ENCODE assay signal across 22 cellular contexts in the genomic region with DNA sequence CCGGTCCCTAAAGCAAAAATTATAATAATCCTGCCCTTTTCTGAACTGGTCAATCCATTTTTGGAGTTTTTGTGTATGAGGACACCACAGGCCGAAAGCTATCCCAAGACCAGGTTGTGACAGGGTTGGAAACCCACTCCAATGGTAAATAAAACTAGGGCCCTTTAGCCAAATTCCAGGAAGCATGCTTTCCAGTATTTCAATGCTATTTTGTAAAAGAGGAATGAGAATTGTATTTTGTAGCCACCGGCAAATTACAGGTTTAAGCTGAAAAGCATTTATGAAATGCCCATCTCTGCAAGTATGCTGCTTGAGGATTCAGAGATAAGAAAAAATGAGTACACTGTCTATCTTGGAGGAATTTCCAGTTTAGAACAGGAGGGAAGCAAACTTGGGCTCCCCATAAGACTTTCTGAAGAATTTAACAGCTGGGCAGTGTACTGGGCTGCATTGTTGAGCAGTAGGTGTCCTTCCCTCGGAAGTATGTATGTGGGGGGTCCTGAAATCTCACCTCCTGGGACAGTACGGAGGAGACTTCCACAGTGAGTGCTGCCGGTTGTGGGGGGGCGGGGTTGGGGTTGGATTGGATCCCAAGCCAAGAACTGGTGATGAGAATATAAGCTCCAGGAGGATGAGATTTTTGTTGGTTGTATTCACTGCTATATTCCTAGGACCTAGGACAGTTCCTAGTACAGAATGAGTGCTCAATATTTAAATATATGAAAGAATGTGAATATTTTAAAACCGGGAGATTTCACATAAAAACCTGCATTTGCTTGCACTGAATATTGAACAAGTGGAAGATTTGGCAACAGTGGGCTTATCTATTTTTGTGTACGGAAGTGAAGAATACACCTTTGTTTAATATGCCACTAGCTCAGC. TPM values are rescaled to one million over a fixed set of nuclear protein-coding genes. Genes with fewer than 3 reads are reported as not detected.
DNase-seq lines count a peak whose midpoint lies in the region; ATAC-seq and TF ChIP-seq lines count a peak whose summit lies in the region.
"Had no signal": no experiment of that assay in that cellular context is flagged by ENCODE, and none has a peak within 500 bp of the region (broad histone marks: within the 10 kb centered on the region; RNA-seq: fewer than 3 reads in every experiment).

No MANE protein-coding gene starts in this region.

- H3K27ac ChIP-seq in SK-N-SH (ENCODE audit: low read depth in 2 of 2, low read length in 1 of 2) (no peak overlapping the region), Karpas-422 (ENCODE audit: low read length) (no peak overlapping the region), neural progenitor cell (no peak overlapping the region)
- H3K27ac ChIP-seq: 22Rv1; BLaER1 treated with 17β-estradiol and CSF1 and Interleukin-3, amounts not matched to agents 10 nM and 100 nM had no signal

- no peaks in the 10 kb centered on the region for H3K9me3 ChIP-seq in SK-N-SH
- H3K9me3 ChIP-seq in Karpas-422 (ENCODE audit: low read length): no peaks in the 10 kb centered on the region
- H3K9me3 ChIP-seq in neural progenitor cell (ENCODE audit: low read depth): no peaks in the 10 kb centered on the region
- H3K9me3 ChIP-seq: BE2C had no signal

- no peak for TF ChIP-seq EP300 in SK-N-SH (IDR thresholded peaks at IDR 0.05; ENCODE audit: borderline replicate concordance in 1 of 2, low read depth in 1 of 2, low read length in 1 of 2)

- no peaks in the 10 kb centered on the region for H3K36me3 Mint-ChIP-seq in neural progenitor cell
- no peaks in the 10 kb centered on the region for H3K36me3 Mint-ChIP-seq in HFFc6 (ENCODE audit: low read depth)
- H3K36me3 Mint-ChIP-seq: CD14-positive monocyte had no signal

- H3K79me2 ChIP-seq in SK-N-SH (ENCODE audit: insufficient read depth) (no peaks in the 10 kb centered on the region), Karpas-422 (ENCODE audit: low read length) (no peaks in the 10 kb centered on the region), neural progenitor cell (ENCODE audit: low read depth) (no peaks in the 10 kb centered on the region)

- H2AFZ ChIP-seq in SK-N-SH (ENCODE audit: low read depth): no peak overlapping the region
- no peak overlapping the region for H2AFZ ChIP-seq in Karpas-422 (ENCODE audit: low read length)
- H2AFZ ChIP-seq in neural progenitor cell (replicated peaks): no peak overlapping the region

- H3K4me3 Mint-ChIP-seq in neural progenitor cell (no peak overlapping the region), HFFc6 (no peak overlapping the region)
- H3K4me3 Mint-ChIP-seq: CD14-positive monocyte; CD4-positive, alpha-beta T cell; CD8-positive, alpha-beta memory T cell; H9 had no signal

- H3K4me2 ChIP-seq in SK-N-SH (no peak overlapping the region), Karpas-422 (ENCODE audit: low read depth, low read length, poor library complexity, severe bottlenecking) (no peak overlapping the region), neural progenitor cell (no peak overlapping the region)
- H3K4me2 ChIP-seq: BLaER1 treated with 17β-estradiol and CSF1 and Interleukin-3, amounts not matched to agents 10 nM and 100 nM had no signal

- H3K4me1 ChIP-seq in SK-N-SH (ENCODE audit: control insufficient read depth in 1 of 2, insufficient read depth in 2 of 2, low read depth in 1 of 2, low read length in 1 of 2) (no peaks in the 10 kb centered on the region), Karpas-422 (ENCODE audit: low read length) (no peaks in the 10 kb centered on the region), neural progenitor cell (no peaks in the 10 kb centered on the region)
- H3K4me1 ChIP-seq: BE2C; BLaER1 treated with 17β-estradiol and CSF1 and Interleukin-3, amounts not matched to agents 10 nM and 100 nM had no signal

- WGBS in SK-N-SH (ENCODE audit: low lambda C conversion rate): 79% methylated on average over 8 of the region's 9 CpGs

- TF ChIP-seq CTCF in SK-N-SH (IDR thresholded peaks at IDR 0.05) (no peak), neural progenitor cell (IDR thresholded peaks at IDR 0.05) (no peak), HFFc6 (IDR thresholded peaks at IDR 0.05) (no peak)

- DNase-seq in SK-N-SH (no peak), Karpas-422 (peak; percentile 37), neural progenitor cell (ENCODE audit: low spot score) (peak; percentile 13), HFFc6 (no peak)
- DNase-seq: ACHN; AML-193; BE2C; CD4-positive, alpha-beta T cell; CD8-positive, alpha-beta memory T cell; DMS 273 treated with DMSO at 0.1 percent for 48 hours; DMS79; EL; GDM1; H9 had no signal

- CTCF ChIA-PET in SK-N-SH (lab: Yijun Ruan, JAX): interaction anchor here (0.6 to 1.0 kb wide), 2 partner anchors 69 to 83 kb away, joined by 3 read pairs; no protein-coding TSS in a partner anchor

- ATAC-seq in SK-N-SH treated with all-trans-retinoic acid at 6 μM for 48 hours (no peak), GM18505 (IDR thresholded peaks at IDR 0.05; ENCODE audit: unreplicated experiment) (no peak), HG02840 (IDR thresholded peaks at IDR 0.05; ENCODE audit: low FRiP score, unreplicated experiment) (no peak)
- ATAC-seq: GM12878, HCT116 had no signal

- no peak for TF ChIP-seq RAD21 in SK-N-SH (IDR thresholded peaks at IDR 0.05; ENCODE audit: low read length)

- H3K9me3 Mint-ChIP-seq in neural progenitor cell: no peaks in the 10 kb centered on the region
- H3K9me3 Mint-ChIP-seq in HFFc6: no peaks in the 10 kb centered on the region
- H3K9me3 Mint-ChIP-seq: CD14-positive monocyte; CD4-positive, alpha-beta T cell; H9 had no signal

- H4K20me1 ChIP-seq in SK-N-SH (ENCODE audit: insufficient read depth): no peaks in the 10 kb centered on the region
- no peaks in the 10 kb centered on the region for H4K20me1 ChIP-seq in Karpas-422 (ENCODE audit: insufficient read depth, low read depth, low read length)
- H4K20me1 ChIP-seq in neural progenitor cell (ENCODE audit: low read depth): no peaks in the 10 kb centered on the region
- H4K20me1 ChIP-seq: BLaER1 treated with 17β-estradiol and CSF1 and Interleukin-3, amounts not matched to agents 10 nM and 100 nM had no signal

- no peaks in the 10 kb centered on the region for H3K27me3 Mint-ChIP-seq in neural progenitor cell (ENCODE audit: insufficient read depth, low read depth)
- no peaks in the 10 kb centered on the region for H3K27me3 Mint-ChIP-seq in HFFc6 (ENCODE audit: insufficient read depth)
- H3K27me3 Mint-ChIP-seq: CD4-positive, alpha-beta T cell had no signal

- no peaks in the 10 kb centered on the region for H3K36me3 ChIP-seq in SK-N-SH (replicated peaks in 1 of 2; ENCODE audit: control insufficient read depth in 1 of 2, insufficient read depth in 2 of 2, low read length in 1 of 2)
- no peaks in the 10 kb centered on the region for H3K36me3 ChIP-seq in Karpas-422 (ENCODE audit: insufficient read depth, low read length)
- H3K36me3 ChIP-seq in neural progenitor cell: no peaks in the 10 kb centered on the region
- H3K36me3 ChIP-seq: BE2C had no signal

- TF ChIP-seq POLR2A in GM18505 (IDR thresholded peaks at IDR 0.05; ENCODE audit: borderline replicate concordance, extremely low read depth, insufficient read depth, insufficient read length): no peak

- H3K4me1 Mint-ChIP-seq in neural progenitor cell: no peaks in the 10 kb centered on the region
- no peaks in the 10 kb centered on the region for H3K4me1 Mint-ChIP-seq in HFFc6 (ENCODE audit: low read depth)
- H3K4me1 Mint-ChIP-seq: CD14-positive monocyte; CD8-positive, alpha-beta memory T cell had no signal

- no peak overlapping the region for H3K4me3 ChIP-seq in SK-N-SH (ENCODE audit: low read depth in 2 of 2, low read length in 1 of 2)
- H3K4me3 ChIP-seq in Karpas-422 (ENCODE audit: low read length): no peak overlapping the region
- H3K4me3 ChIP-seq in neural progenitor cell: no peak overlapping the region
- H3K4me3 ChIP-seq: BLaER1 treated with 17β-estradiol and CSF1 and Interleukin-3, amounts not matched to agents 10 nM and 100 nM; GM12878 had no signal

- H3K9me2 ChIP-seq in SK-N-SH (no peaks in the 10 kb centered on the region), Karpas-422 (replicated peaks; ENCODE audit: insufficient read depth, low read length) (no peaks in the 10 kb centered on the region)

- H3K27me3 ChIP-seq in SK-N-SH (ENCODE audit: insufficient read depth) (no peaks in the 10 kb centered on the region), Karpas-422 (ENCODE audit: low read length) (no peaks in the 10 kb centered on the region), neural progenitor cell (no peaks in the 10 kb centered on the region)
- H3K27me3 ChIP-seq: BE2C; BLaER1 treated with 17β-estradiol and CSF1 and Interleukin-3, amounts not matched to agents 10 nM and 100 nM had no signal

- H3K27ac Mint-ChIP-seq in neural progenitor cell (no peak overlapping the region), HFFc6 (no peak overlapping the region)
- H3K27ac Mint-ChIP-seq: CD14-positive monocyte; CD4-positive, alpha-beta T cell; CD8-positive, alpha-beta memory T cell; H9 had no signal

- POLR2A ChIA-PET in SK-N-SH (lab: Yijun Ruan, JAX): no interaction called here

- H3F3A ChIP-seq in SK-N-SH (replicated peaks; ENCODE audit: insufficient read depth): no peaks in the 10 kb centered on the region
- H3F3A ChIP-seq in neural progenitor cell (ENCODE audit: low read depth): no peaks in the 10 kb centered on the region

- no peak overlapping the region for H3K9ac ChIP-seq in SK-N-SH
- H3K9ac ChIP-seq in Karpas-422 (ENCODE audit: low read length): no peak overlapping the region
- H3K9ac ChIP-seq in neural progenitor cell: no peak overlapping the region
- H3K9ac ChIP-seq: BLaER1 treated with 17β-estradiol and CSF1 and Interleukin-3, amounts not matched to agents 10 nM and 100 nM had no signal

TF ChIP-seq in SK-N-SH, 30 proteins besides CTCF, POLR2A, EP300 and RAD21 (continues in another document):
- TF ChIP-seq SIN3A (IDR thresholded peaks at IDR 0.05; ENCODE audit: borderline replicate concordance, low read depth, low read length): no peak

TF ChIP-seq in SK-N-SH treated with all-trans-retinoic acid at 6 μM for 48 hours, 23 proteins besides CTCF, POLR2A, EP300 and RAD21 (continues in another document):
- TF ChIP-seq ISL1 (CRISPR knock-in tag; IDR thresholded peaks at IDR 0.05): no peak

RNA-seq across cellular contexts. Expression of a gene that starts 26.8 kb away (rescaled TPM):
- polyA plus RNA-seq in SK-N-SH (2012; rRNA removed): 235 and 387 TPM in 2 replicates
- polyA plus RNA-seq in SK-N-SH (2012; cell fraction: cytosol; rRNA removed): 362 and 414 TPM in 2 replicates
- polyA plus RNA-seq in SK-N-SH (2012; cell fraction: nucleus; rRNA removed): 83.6 and 110 TPM in 2 replicates
- total RNA-seq in Karpas-422 (2014; rRNA removed; shearing (Covaris generic); ENCODE audit: low replicate concordance): 68.1 and 149 TPM in 2 replicates
- total RNA-seq in neural progenitor cell (ENCODE audit: low replicate concordance): 25.0 and 28.8 TPM in 2 replicates
- total RNA-seq in HFFc6 (2021; fragmentation: NEBNext Ultra II Directional; extraction: Animal tissue kit (Norgen Biotek cat#: 25700)): 10 to 100 TPM in 1 of 6 experiments, 1 to 10 TPM in 5; 1.0 to 17.3 (median 2.3) TPM

RNA-seq across cellular contexts. Expression of a gene that starts 48.9 kb away (rescaled TPM):
- 113 and 153 TPM in 2 replicates for polyA plus RNA-seq in SK-N-SH (2012; rRNA removed)
- polyA plus RNA-seq in SK-N-SH (2012; cell fraction: cytosol; rRNA removed): 166 and 211 TPM in 2 replicates
- polyA plus RNA-seq in SK-N-SH (2012; cell fraction: nucleus; rRNA removed): 50.8 and 87.1 TPM in 2 replicates
- total RNA-seq in Karpas-422 (2014; rRNA removed; shearing (Covaris generic); ENCODE audit: low replicate concordance): 70.6 and 122 TPM in 2 replicates
- 162 and 260 TPM in 2 replicates for total RNA-seq in neural progenitor cell (ENCODE audit: low replicate concordance)
- 100 to 1,000 TPM; 125 to 153 (median 136) TPM for total RNA-seq in HFFc6 (2021; fragmentation: NEBNext Ultra II Directional; extraction: Animal tissue kit (Norgen Biotek cat#: 25700))

Comparison
In these comparisons a context has a peak if more than half of its experiments do, and no peak if none do; other contexts are left out.
1. DNase-seq: peak in Karpas-422 (single experiment) and neural progenitor cell (single experiment); none in SK-N-SH (single experiment) and HFFc6 (single experiment).